ENCODE assay signal across 9 cellular contexts in the genomic region with DNA sequence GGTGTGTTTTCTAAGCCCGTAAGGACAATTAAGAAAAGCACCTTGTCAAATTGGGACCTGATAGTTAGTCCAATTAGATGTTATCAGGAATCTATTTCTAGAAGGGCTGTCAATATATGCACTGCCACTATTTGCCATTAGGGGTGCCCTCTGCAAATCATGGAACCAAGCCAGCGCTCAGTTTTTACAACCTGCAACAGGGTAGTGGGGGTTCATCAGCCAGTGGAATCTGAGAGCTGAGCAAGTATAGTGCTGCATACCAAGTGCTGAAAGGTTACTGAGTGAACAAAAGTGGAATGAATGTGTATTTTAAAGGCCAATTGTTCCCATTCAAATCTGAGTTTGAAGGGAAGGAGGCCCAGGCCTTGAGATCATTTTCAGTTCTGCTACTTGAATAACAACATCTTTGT. TPM values are rescaled to one million over a fixed set of nuclear protein-coding genes. Genes with fewer than 3 reads are reported as not detected.
DNase-seq lines count a peak whose midpoint lies in the region; ATAC-seq and TF ChIP-seq lines count a peak whose summit lies in the region.
"Had no signal": no experiment of that assay in that cellular context is flagged by ENCODE, and none has a peak within 500 bp of the region (broad histone marks: within the 10 kb centered on the region; RNA-seq: fewer than 3 reads in every experiment).

No MANE protein-coding gene starts in this region.

- H3K4me3 ChIP-seq in PC-9, result no peak overlapping the region
- no peak overlapping the region for H3K4me3 ChIP-seq in hepatocyte
- H3K4me3 ChIP-seq: BLaER1 treated with 17β-estradiol and CSF1 and Interleukin-3, amounts not matched to agents 10 nM and 100 nM had no signal

- ATAC-seq in HG03342 (IDR thresholded peaks at IDR 0.05; ENCODE audit: unreplicated experiment), result peak; percentile 51
- no peak for ATAC-seq in activated naive CD8-positive, alpha-beta T cell treated with anti-CD3 and anti-CD28 coated beads, Interleukin-2, amount 50 U/mL, for 24 hours
- no peak for ATAC-seq in GM18519 (IDR thresholded peaks at IDR 0.05; ENCODE audit: low FRiP score, unreplicated experiment)

- H2AFZ ChIP-seq in PC-9, result no peak overlapping the region
- H2AFZ ChIP-seq in hepatocyte, result peak overlapping the region; percentile 23

- DNase-seq in DMS53 (lab: John Stamatoyannopoulos, UW) (peak; percentile 44), DMS53 treated with DMSO at 0.1 percent for 48 hours (lab: John Stamatoyannopoulos, UW; ENCODE audit: unreplicated experiment) (no peak), PC-9 (peak in 1 of 2 experiments; percentile 22), hepatocyte (ENCODE audit: low spot score) (peak; percentile 70)
- peak; percentile 26 for DNase-seq in activated naive CD8-positive, alpha-beta T cell treated with anti-CD3 and anti-CD28 coated beads, Interleukin-2, amount 50 U/mL, for 24 hours
- DNase-seq in stimulated activated CD4-positive, alpha-beta T cell treated with anti-CD3 and anti-CD28 coated beads, Interleukin-4, amount 100 ng/mL, for 1 hour, result peak; percentile 26

- H3K27ac Mint-ChIP-seq in activated naive CD8-positive, alpha-beta T cell treated with anti-CD3 and anti-CD28 coated beads, Interleukin-2, amount 50 U/mL, for 24 hours, result no peak overlapping the region

- H3K9me3 ChIP-seq in PC-9 (ENCODE audit: insufficient read depth, low read depth) (no peaks in the 10 kb centered on the region), hepatocyte (ENCODE audit: low read depth) (no peaks in the 10 kb centered on the region)

- no peaks in the 10 kb centered on the region for H4K20me1 ChIP-seq in PC-9 (ENCODE audit: insufficient read depth)
- H4K20me1 ChIP-seq in hepatocyte (ENCODE audit: insufficient read depth, poor library complexity, severe bottlenecking), result no peaks in the 10 kb centered on the region

- 78% methylated on average over 2 of the region's 2 CpGs for WGBS in hepatocyte (ENCODE audit: low lambda C conversion rate, missing lambda C conversion rate)

- no peaks in the 10 kb centered on the region for H3K9me3 Mint-ChIP-seq in activated naive CD8-positive, alpha-beta T cell treated with anti-CD3 and anti-CD28 coated beads, Interleukin-2, amount 50 U/mL, for 24 hours

- CTCF ChIA-PET in PC-9 (lab: Charles Lee), result no interaction called here

- peak; percentile 84 for TF ChIP-seq CTCF in PC-9 (conservative IDR thresholded peaks at IDR 0.05)
- TF ChIP-seq CTCF in hepatocyte (IDR thresholded peaks at IDR 0.05; ENCODE audit: poor library complexity), result peak; percentile 46

- H3K27me3 ChIP-seq in PC-9 (ENCODE audit: insufficient read depth, low read depth) (no peaks in the 10 kb centered on the region), hepatocyte (no peaks in the 10 kb centered on the region)
- H3K27me3 ChIP-seq: BLaER1 treated with 17β-estradiol and CSF1 and Interleukin-3, amounts not matched to agents 10 nM and 100 nM had no signal

- H3K4me2 ChIP-seq in PC-9 (no peak overlapping the region), hepatocyte (no peak overlapping the region)

- intact Hi-C loops in PC-9 (cut with micrococcal nuclease; ENCODE audit: unreplicated experiment), result no loop called here

- POLR2A ChIA-PET in PC-9 (lab: Charles Lee; ENCODE audit: unreplicated experiment), result interaction anchor here (0.7 kb wide), 1 partner anchor 526 kb away, joined by 3 read pairs; no protein-coding TSS in a partner anchor

- H3K27ac ChIP-seq in PC-9, result no peak overlapping the region
- no peak overlapping the region for H3K27ac ChIP-seq in hepatocyte

- H3K9me2 ChIP-seq in PC-9 (ENCODE audit: insufficient read depth), result no peaks in the 10 kb centered on the region
- no peaks in the 10 kb centered on the region for H3K9me2 ChIP-seq in hepatocyte (replicated peaks; ENCODE audit: insufficient read depth)

- H3K4me1 ChIP-seq in PC-9 (replicated peaks; ENCODE audit: insufficient read depth), result no peaks in the 10 kb centered on the region
- no peaks in the 10 kb centered on the region for H3K4me1 ChIP-seq in hepatocyte (ENCODE audit: insufficient read depth)

- no peak overlapping the region for H3K4me3 Mint-ChIP-seq in activated naive CD8-positive, alpha-beta T cell treated with anti-CD3 and anti-CD28 coated beads, Interleukin-2, amount 50 U/mL, for 24 hours

- no peaks in the 10 kb centered on the region for H3K27me3 Mint-ChIP-seq in activated naive CD8-positive, alpha-beta T cell treated with anti-CD3 and anti-CD28 coated beads, Interleukin-2, amount 50 U/mL, for 24 hours

- H3K79me2 ChIP-seq in PC-9 (ENCODE audit: low read depth) (peaks cover 64% of the 10 kb centered on the region), hepatocyte (peaks cover 32% of the 10 kb centered on the region)

- H3K36me3 ChIP-seq in PC-9 (ENCODE audit: low read depth), result no peaks in the 10 kb centered on the region
- no peaks in the 10 kb centered on the region for H3K36me3 ChIP-seq in hepatocyte (replicated peaks; ENCODE audit: insufficient read depth, low read depth)

- no peaks in the 10 kb centered on the region for H3F3A ChIP-seq in PC-9 (ENCODE audit: insufficient read depth, low read depth)

- peaks cover 4% of the 10 kb centered on the region for H3K36me3 Mint-ChIP-seq in activated naive CD8-positive, alpha-beta T cell treated with anti-CD3 and anti-CD28 coated beads, Interleukin-2, amount 50 U/mL, for 24 hours (ENCODE audit: low read depth)

- BruUV-seq in PC-9 (replicated peaks; lab: Mats Ljungman, UMichigan), result no TSS peak

- peaks cover 9% of the 10 kb centered on the region for H3K4me1 Mint-ChIP-seq in activated naive CD8-positive, alpha-beta T cell treated with anti-CD3 and anti-CD28 coated beads, Interleukin-2, amount 50 U/mL, for 24 hours

RNA-seq across cellular contexts. Expression of a gene that starts 10.4 kb away (rescaled TPM):
- 87.9 and 109 TPM in 2 replicates for total RNA-seq in PC-9 (2021)
- 3.2 and 3.6 TPM in 2 replicates for total RNA-seq in hepatocyte
- polyA plus RNA-seq in hepatocyte, result 3.8 and 5.0 TPM in 2 replicates

RNA-seq across cellular contexts. Expression of a gene that starts 11.0 kb away (rescaled TPM):
- total RNA-seq in PC-9 (2021) (48.9 and 65.6 TPM in 2 replicates), hepatocyte (42.5 and 52.8 TPM in 2 replicates)
- polyA plus RNA-seq in hepatocyte, result 27.0 TPM in 2 replicates

RNA-seq across cellular contexts. Expression of a gene that starts 43.9 kb away (rescaled TPM):
- total RNA-seq in PC-9 (2021), result 14.4 and 15.2 TPM in 2 replicates
- total RNA-seq in hepatocyte, result 17.9 and 20.1 TPM in 2 replicates
- polyA plus RNA-seq in hepatocyte, result 10.9 and 13.9 TPM in 2 replicates

RNA-seq across cellular contexts. Expression of a gene that starts 54.4 kb away (rescaled TPM):
- total RNA-seq in PC-9 (2021), result 3.1 and 3.4 TPM in 2 replicates
- total RNA-seq in hepatocyte, result 5.0 and 5.3 TPM in 2 replicates
- 1.3 and 1.9 TPM in 2 replicates for polyA plus RNA-seq in hepatocyte

RNA-seq across cellular contexts. Expression of a gene that starts 59.3 kb away (rescaled TPM):
- total RNA-seq in PC-9 (2021) (21.6 and 24.6 TPM in 2 replicates), hepatocyte (20.3 and 22.8 TPM in 2 replicates)
- 9.7 and 11.3 TPM in 2 replicates for polyA plus RNA-seq in hepatocyte

Comparison
In these comparisons a context has a peak if more than half of its experiments do, and no peak if none do; other contexts are left out.
1. RNA of a gene that starts 10.4 kb away (total RNA-seq): 87.9 to 109 TPM in PC-9; 3.2 to 3.6 TPM in hepatocyte; every median in the first group is over 10 times any median in the second.